1 cellular context compared by ENCODE assay signal in the genomic region with DNA sequence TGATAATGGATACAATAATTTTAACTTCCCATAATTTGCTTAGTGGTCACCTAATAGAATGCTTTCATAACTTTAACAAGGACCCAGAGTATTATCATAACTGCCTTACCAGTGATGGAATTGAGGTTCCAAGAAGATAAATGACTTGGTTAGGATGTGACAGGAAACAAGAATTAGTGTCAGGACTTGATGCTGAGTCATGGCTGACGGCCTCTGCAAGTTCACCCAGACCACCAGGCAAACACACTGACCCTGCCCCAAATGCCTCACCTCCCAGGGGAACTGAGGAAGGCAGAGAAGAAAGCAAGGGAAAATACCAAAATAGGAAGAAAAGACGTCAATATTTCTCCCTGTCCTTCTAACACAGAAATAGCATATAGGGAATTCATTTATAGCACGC.
TF ChIP-seq lines count a peak whose summit lies in the region.

No MANE protein-coding gene starts in this region.

TF ChIP-seq in H1, 55 proteins besides CTCF, POLR2A, EP300 and RAD21 (continued from another document):
- TF ChIP-seq POU5F1 (IDR thresholded peaks at IDR 0.05; ENCODE audit: low read depth, low read length) (no peak), MAFK (IDR thresholded peaks at IDR 0.05; ENCODE audit: low read depth, low read length) (peak; percentile 65)
